11 cellular contexts compared by ENCODE assay signal in genomic region chr20:33945391-33946079, GRCh38. TPM values are rescaled to one million over a fixed set of nuclear protein-coding genes. Genes with fewer than 3 reads are reported as not detected.
DNase-seq lines count a peak whose midpoint lies in the region; ATAC-seq and TF ChIP-seq lines count a peak whose summit lies in the region.
"Had no signal": no experiment of that assay in that cellular context is flagged by ENCODE, and none has a peak within 500 bp of the region (broad histone marks: within the 10 kb centered on the region; RNA-seq: fewer than 3 reads in every experiment).

No MANE protein-coding gene starts in this region.

- peak; percentile 74 for ATAC-seq in esophagus mucosa
- ATAC-seq in GM21723 (IDR thresholded peaks at IDR 0.05; ENCODE audit: unreplicated experiment) = no peak
- no peak for ATAC-seq in GM18519 (IDR thresholded peaks at IDR 0.05; ENCODE audit: low FRiP score, unreplicated experiment)
- ATAC-seq in GM21367 (IDR thresholded peaks at IDR 0.05; ENCODE audit: unreplicated experiment) = no peak
- ATAC-seq: naive thymus-derived CD8-positive, alpha-beta T cell had no signal

- peaks cover 26% of the 10 kb centered on the region for H3K9me3 Mint-ChIP-seq in neural crest cell
- H3K9me3 Mint-ChIP-seq in activated T-helper 1 cell treated with anti-CD3 and anti-CD28 coated beads, Interleukin-12 subunit alpha, Interleukin-12 subunit beta, Interleukin-2, Interleukin-4 antibody, amounts not matched to agents 30 ng/mL and 10 ng/mL and 1 ng/mL, durations not matched to agents 14 hours and 24 hours and 36 hours = peaks cover 18% of the 10 kb centered on the region

- H3K27ac Mint-ChIP-seq in neural crest cell (ENCODE audit: unreplicated experiment) = peak overlapping the region; percentile 47
- no peak overlapping the region for H3K27ac Mint-ChIP-seq in activated T-helper 1 cell treated with anti-CD3 and anti-CD28 coated beads, Interleukin-12 subunit alpha, Interleukin-12 subunit beta, Interleukin-2, Interleukin-4 antibody, amounts not matched to agents 30 ng/mL and 10 ng/mL and 1 ng/mL, durations not matched to agents 14 hours and 24 hours and 36 hours
- H3K27ac Mint-ChIP-seq: naive thymus-derived CD8-positive, alpha-beta T cell had no signal

- peaks cover 3% of the 10 kb centered on the region for H3K36me3 Mint-ChIP-seq in neural crest cell (ENCODE audit: low read depth)
- H3K36me3 Mint-ChIP-seq in activated T-helper 1 cell treated with anti-CD3 and anti-CD28 coated beads, Interleukin-12 subunit alpha, Interleukin-12 subunit beta, Interleukin-2, Interleukin-4 antibody, amounts not matched to agents 30 ng/mL and 10 ng/mL and 1 ng/mL, durations not matched to agents 14 hours and 24 hours and 36 hours (ENCODE audit: low read depth) = peaks cover 3% of the 10 kb centered on the region
- H3K36me3 Mint-ChIP-seq: brain had no signal

- intact Hi-C loops in activated T-helper 1 cell treated with anti-CD3 and anti-CD28 coated beads, Interleukin-12 subunit alpha, Interleukin-12 subunit beta, Interleukin-2, Interleukin-4 antibody, amounts not matched to agents 30 ng/mL and 10 ng/mL and 1 ng/mL, durations not matched to agents 14 hours and 24 hours and 36 hours (cut with micrococcal nuclease) = no loop called here

- no peak for TF ChIP-seq CTCF in neural crest cell (conservative IDR thresholded peaks at IDR 0.05)

- DNase-seq in EH (ENCODE audit: low read depth) = peak; percentile 72
- DNase-seq in RPMI7951 (ENCODE audit: low read depth) = peak; percentile 58
- DNase-seq in neural crest cell (ENCODE audit: low read depth, low spot score) = no peak
- DNase-seq in activated T-helper 1 cell treated with anti-CD3 and anti-CD28 coated beads, Interleukin-12 subunit alpha, Interleukin-12 subunit beta, Interleukin-2, Interleukin-4 antibody, amounts not matched to agents 30 ng/mL and 10 ng/mL and 1 ng/mL, durations not matched to agents 14 hours and 24 hours and 36 hours (ENCODE audit: low spot score) = no peak
- DNase-seq: naive thymus-derived CD8-positive, alpha-beta T cell; Peyer's patch had no signal

- H3K4me1 Mint-ChIP-seq in neural crest cell = peaks cover 12% of the 10 kb centered on the region
- no peaks in the 10 kb centered on the region for H3K4me1 Mint-ChIP-seq in activated T-helper 1 cell treated with anti-CD3 and anti-CD28 coated beads, Interleukin-12 subunit alpha, Interleukin-12 subunit beta, Interleukin-2, Interleukin-4 antibody, amounts not matched to agents 30 ng/mL and 10 ng/mL and 1 ng/mL, durations not matched to agents 14 hours and 24 hours and 36 hours (ENCODE audit: low read depth)
- H3K4me1 Mint-ChIP-seq: brain; naive thymus-derived CD8-positive, alpha-beta T cell had no signal

- no peak overlapping the region for H3K4me3 Mint-ChIP-seq in neural crest cell
- no peak overlapping the region for H3K4me3 Mint-ChIP-seq in activated T-helper 1 cell treated with anti-CD3 and anti-CD28 coated beads, Interleukin-12 subunit alpha, Interleukin-12 subunit beta, Interleukin-2, Interleukin-4 antibody, amounts not matched to agents 30 ng/mL and 10 ng/mL and 1 ng/mL, durations not matched to agents 14 hours and 24 hours and 36 hours
- H3K4me3 Mint-ChIP-seq: brain; naive thymus-derived CD8-positive, alpha-beta T cell had no signal

- no peaks in the 10 kb centered on the region for H3K27me3 Mint-ChIP-seq in neural crest cell (ENCODE audit: low read depth)
- H3K27me3 Mint-ChIP-seq in activated T-helper 1 cell treated with anti-CD3 and anti-CD28 coated beads, Interleukin-12 subunit alpha, Interleukin-12 subunit beta, Interleukin-2, Interleukin-4 antibody, amounts not matched to agents 30 ng/mL and 10 ng/mL and 1 ng/mL, durations not matched to agents 14 hours and 24 hours and 36 hours (ENCODE audit: insufficient read depth) = no peaks in the 10 kb centered on the region
- H3K27me3 Mint-ChIP-seq: brain had no signal

RNA-seq across cellular contexts. Expression of gene RALY, which starts 48.2 kb away (rescaled TPM):
- total RNA-seq in RPMI7951 (2014; rRNA removed; shearing (Covaris generic)) = 144 and 153 TPM in 2 replicates
- total RNA-seq in esophagus mucosa (82.6 TPM), neural crest cell (304 and 313 TPM in 2 replicates)
- total RNA-seq in activated T-helper 1 cell treated with anti-CD3 and anti-CD28 coated beads, Interleukin-12 subunit alpha, Interleukin-12 subunit beta, Interleukin-2, Interleukin-4 antibody, amounts not matched to agents 30 ng/mL and 10 ng/mL and 1 ng/mL, durations not matched to agents 14 hours and 24 hours and 36 hours = 147 TPM in 2 replicates

Comparison
In these comparisons a context has a peak if more than half of its experiments do, and no peak if none do; other contexts are left out.
1. DNase-seq: peak in EH (single experiment) and RPMI7951 (single experiment); none in neural crest cell (single experiment) and activated T-helper 1 cell treated with anti-CD3 and anti-CD28 coated beads, Interleukin-12 subunit alpha, Interleukin-12 subunit beta, Interleukin-2, Interleukin-4 antibody, amounts not matched to agents 30 ng/mL and 10 ng/mL and 1 ng/mL, durations not matched to agents 14 hours and 24 hours and 36 hours (single experiment).